20 cellular contexts compared by ENCODE assay signal in the genomic region with DNA sequence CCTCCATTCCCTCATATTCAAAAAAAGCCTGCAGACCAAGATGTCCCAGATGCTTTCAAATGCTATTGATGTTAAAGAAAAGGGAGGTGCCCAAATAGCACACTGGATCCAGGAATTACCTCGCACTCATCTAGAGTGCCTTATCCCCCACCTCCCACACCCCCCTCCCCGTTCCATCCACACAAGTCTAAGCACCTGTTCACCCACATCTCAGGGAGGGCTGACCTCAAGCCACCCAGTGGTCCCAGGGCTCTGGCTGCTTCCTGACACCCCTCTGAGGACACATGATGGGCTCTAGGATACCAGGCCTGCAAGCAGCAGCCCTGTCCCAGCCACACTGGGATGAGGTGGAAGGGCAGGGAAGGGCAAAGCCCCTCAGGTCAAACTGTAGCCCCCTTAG. TPM values are rescaled to one million over a fixed set of nuclear protein-coding genes. Genes with fewer than 3 reads are reported as not detected.
DNase-seq lines count a peak whose midpoint lies in the region; ATAC-seq, FAIRE-seq and TF ChIP-seq lines count a peak whose summit lies in the region.
"Had no signal": no experiment of that assay in that cellular context is flagged by ENCODE, and none has a peak within 500 bp of the region (broad histone marks: within the 10 kb centered on the region; RNA-seq: fewer than 3 reads in every experiment).

No MANE protein-coding gene starts in this region.

- no peak overlapping the region for H3K27ac ChIP-seq in HEK293 (ENCODE audit: extremely low read depth, low read depth, low read length)
- H3K27ac ChIP-seq in esophagus muscularis mucosa (replicated peaks in 1 of 4): peak overlapping the region; percentile 31 to 98 (median 94)
- H3K27ac ChIP-seq: BLaER1 treated with 17β-estradiol and CSF1 and Interleukin-3, amounts not matched to agents 10 nM and 100 nM; RWPE1 had no signal

- FAIRE-seq in GM12891 (lab: Jason Lieb, UNC): no peak
- FAIRE-seq: GM12878 had no signal

- TF ChIP-seq POLR2A in esophagus muscularis mucosa (IDR thresholded peaks at IDR 0.05; ENCODE audit: low read depth) (no peak), GM12891 (IDR thresholded peaks at IDR 0.05; ENCODE audit: low read depth, low read length) (no peak)

- H3K4me1 ChIP-seq in HEK293 (ENCODE audit: control insufficient read depth, insufficient read depth, low read length) (no peaks in the 10 kb centered on the region), esophagus muscularis mucosa (peaks cover 11 to 79% (median 68%) of the 10 kb centered on the region in 4 donors)

- CTCF ChIA-PET in HEK293 (lab: Yijun Ruan, JAX): no interaction called here

- intact Hi-C loops in esophagus muscularis mucosa (cut with DNase I): no loop called here

- H3K36me3 ChIP-seq in HEK293 (ENCODE audit: control insufficient read depth in 2 of 2, insufficient read depth in 1 of 2, low read length in 2 of 2) (no peaks in the 10 kb centered on the region), esophagus muscularis mucosa (no peaks in the 10 kb centered on the region)
- H3K36me3 ChIP-seq: BLaER1 treated with 17β-estradiol and CSF1 and Interleukin-3, amounts not matched to agents 10 nM and 100 nM had no signal

- H3K27me3 ChIP-seq in esophagus muscularis mucosa: no peaks in the 10 kb centered on the region

- H3K4me1 Mint-ChIP-seq in neural crest cell: peaks cover 14% of the 10 kb centered on the region

- no peak overlapping the region for H3K4me3 ChIP-seq in HEK293 (ENCODE audit: low read depth, low read length)
- H3K4me3 ChIP-seq in esophagus muscularis mucosa: no peak overlapping the region
- H3K4me3 ChIP-seq: BLaER1 treated with 17β-estradiol and CSF1 and Interleukin-3, amounts not matched to agents 10 nM and 100 nM; GM12878 had no signal

- H3K4me3 Mint-ChIP-seq in neural crest cell: peak overlapping the region; percentile 56
- H3K4me3 Mint-ChIP-seq: CD8-positive, alpha-beta T cell had no signal

- H3K9me3 ChIP-seq in HEK293 (ENCODE audit: control insufficient read depth, insufficient read depth, low read depth, low read length) (no peaks in the 10 kb centered on the region), esophagus muscularis mucosa (no peaks in the 10 kb centered on the region)
- H3K9me3 ChIP-seq: BLaER1 treated with 17β-estradiol and CSF1 and Interleukin-3, amounts not matched to agents 10 nM and 100 nM had no signal

- no peak for DNase-seq in esophagus muscularis mucosa (ENCODE audit: extremely low spot score)
- DNase-seq in neural crest cell (ENCODE audit: low read depth, low spot score): no peak
- no peak for DNase-seq in NCI-H187 (lab: John Stamatoyannopoulos, UW)
- DNase-seq in GM12891 (ENCODE audit: insufficient read length, low spot score): no peak
- no peak for DNase-seq in activated gamma-delta T cell treated with Interleukin-2 at 50 U/mL for 16 hours
- DNase-seq: CD8-positive, alpha-beta T cell; DND-41; Kasumi-1; NCI-H1417 treated with DMSO at 0.1 percent for 48 hours; NCI-H187 treated with DMSO at 0.1 percent for 48 hours; NCI-H226; NCI-H524; NCI-H774; NK-92 treated with Interleukin-12 subunit alpha and Interleukin-12 subunit beta, amount 100 ng/mL, for 24 hours had no signal

- no peak for TF ChIP-seq CTCF in HEK293 (tag by site-specific recombination; IDR thresholded peaks at IDR 0.05)
- TF ChIP-seq CTCF in esophagus muscularis mucosa (IDR thresholded peaks at IDR 0.05): no peak
- TF ChIP-seq CTCF in neural crest cell (conservative IDR thresholded peaks at IDR 0.05): no peak

- no peak overlapping the region for H3K27ac Mint-ChIP-seq in neural crest cell (ENCODE audit: unreplicated experiment)

- WGBS in esophagus muscularis mucosa: 56% methylated on average over 2 of the region's 2 CpGs

- no peaks in the 10 kb centered on the region for H3K36me3 Mint-ChIP-seq in neural crest cell (ENCODE audit: low read depth)
- H3K36me3 Mint-ChIP-seq: CD8-positive, alpha-beta T cell had no signal

- no peak for TF ChIP-seq EP300 in esophagus muscularis mucosa (IDR thresholded peaks at IDR 0.05)

- ATAC-seq in GM19395 (IDR thresholded peaks at IDR 0.05; ENCODE audit: unreplicated experiment): no peak
- ATAC-seq: CD8-positive, alpha-beta T cell; GM12878; HCT116 had no signal

- H3K27me3 Mint-ChIP-seq in neural crest cell (ENCODE audit: low read depth): no peaks in the 10 kb centered on the region

- no peaks in the 10 kb centered on the region for H3K9me3 Mint-ChIP-seq in neural crest cell
- H3K9me3 Mint-ChIP-seq: CD8-positive, alpha-beta T cell had no signal

- POLR2A ChIA-PET in HEK293 (lab: Yijun Ruan, JAX): no interaction called here

TF ChIP-seq in HEK293, 187 proteins besides CTCF, POLR2A, EP300 and RAD21:
- TF ChIP-seq, protein P1, sequence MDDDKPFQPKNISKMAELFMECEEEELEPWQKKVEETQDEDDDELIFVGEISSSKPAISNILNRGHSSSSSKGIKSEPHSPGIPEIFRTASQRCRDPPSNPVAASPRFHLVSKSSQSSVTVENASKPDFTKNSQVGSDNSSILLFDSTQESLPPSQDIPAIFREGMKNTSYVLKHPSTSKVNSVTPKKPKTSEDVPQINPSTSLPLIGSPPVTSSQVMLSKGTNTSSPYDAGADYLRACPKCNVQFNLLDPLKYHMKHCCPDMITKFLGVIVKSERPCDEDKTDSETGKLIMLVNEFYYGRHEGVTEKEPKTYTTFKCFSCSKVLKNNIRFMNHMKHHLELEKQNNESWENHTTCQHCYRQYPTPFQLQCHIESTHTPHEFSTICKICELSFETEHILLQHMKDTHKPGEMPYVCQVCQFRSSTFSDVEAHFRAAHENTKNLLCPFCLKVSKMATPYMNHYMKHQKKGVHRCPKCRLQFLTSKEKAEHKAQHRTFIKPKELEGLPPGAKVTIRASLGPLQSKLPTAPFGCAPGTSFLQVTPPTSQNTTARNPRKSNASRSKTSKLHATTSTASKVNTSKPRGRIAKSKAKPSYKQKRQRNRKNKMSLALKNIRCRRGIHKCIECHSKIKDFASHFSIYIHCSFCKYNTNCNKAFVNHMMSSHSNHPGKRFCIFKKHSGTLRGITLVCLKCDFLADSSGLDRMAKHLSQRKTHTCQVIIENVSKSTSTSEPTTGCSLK (tag by site-specific recombination; IDR thresholded peaks at IDR 0.05): no peak
- TF ChIP-seq IKZF3 (tag by site-specific recombination; IDR thresholded peaks at IDR 0.05) (no peak), ZNF157 (tag by site-specific recombination; IDR thresholded peaks at IDR 0.05) (no peak), ZIC2 (tag by site-specific recombination; IDR thresholded peaks at IDR 0.05) (0 out of 2 replicates have a peak, but pooled peaks have one; percentile 12), ZNF132 (tag by site-specific recombination; IDR thresholded peaks at IDR 0.05; ENCODE audit: borderline replicate concordance) (no peak)
- TF ChIP-seq, protein P2, sequence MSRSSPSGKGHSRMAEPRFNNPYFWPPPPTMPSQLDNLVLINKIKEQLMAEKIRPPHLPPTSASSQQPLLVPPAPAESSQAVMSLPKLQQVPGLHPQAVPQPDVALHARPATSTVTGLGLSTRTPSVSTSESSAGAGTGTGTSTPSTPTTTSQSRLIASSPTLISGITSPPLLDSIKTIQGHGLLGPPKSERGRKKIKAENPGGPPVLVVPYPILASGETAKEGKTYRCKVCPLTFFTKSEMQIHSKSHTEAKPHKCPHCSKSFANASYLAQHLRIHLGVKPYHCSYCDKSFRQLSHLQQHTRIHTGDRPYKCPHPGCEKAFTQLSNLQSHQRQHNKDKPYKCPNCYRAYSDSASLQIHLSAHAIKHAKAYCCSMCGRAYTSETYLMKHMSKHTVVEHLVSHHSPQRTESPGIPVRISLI (tag by site-specific recombination; IDR thresholded peaks at IDR 0.05): no peak

TF ChIP-seq in GM12891, 5 proteins besides CTCF, POLR2A, EP300 and RAD21:
- TF ChIP-seq SPI1 (IDR thresholded peaks at IDR 0.05; ENCODE audit: low read depth, low read length) (no peak), POLR2AphosphoS5 (IDR thresholded peaks at IDR 0.05; ENCODE audit: low read depth, low read length) (no peak), TAF1 (IDR thresholded peaks at IDR 0.05; ENCODE audit: low read depth, low read length) (no peak)

RNA-seq across cellular contexts. Expression of a gene that starts 4.8 kb away (rescaled TPM):
- total RNA-seq in esophagus muscularis mucosa (10 to 100 TPM; 27.2 to 64.1 (median 45.4) TPM), neural crest cell (40.3 and 40.5 TPM in 2 replicates)
- 0.21 TPM for polyA plus RNA-seq in GM12891 (2012; ENCODE audit: low read depth, missing spikeins)
- total RNA-seq: CD8-positive, alpha-beta T cell had no signal

RNA-seq across cellular contexts. Expression of a gene that starts 54.8 kb away (rescaled TPM):
- total RNA-seq in esophagus muscularis mucosa (1 to 10 TPM in 3 of 4 donors, under 1 TPM in 1; 0.78 to 4.4 (median 2.0) TPM), neural crest cell (53.2 and 62.7 TPM in 2 replicates)
- 20.0 TPM for polyA plus RNA-seq in GM12891 (2012; ENCODE audit: low read depth, missing spikeins)

Comparison
In these comparisons a context has a peak if more than half of its experiments do, and no peak if none do; other contexts are left out.
1. RNA of a gene that starts 54.8 kb away (total RNA-seq): 53.2 to 62.7 TPM in neural crest cell; 0.78 to 4.4 TPM in esophagus muscularis mucosa; every median in the first group is over 10 times any median in the second.